1 cellular context compared by ENCODE assay signal in the genomic region with DNA sequence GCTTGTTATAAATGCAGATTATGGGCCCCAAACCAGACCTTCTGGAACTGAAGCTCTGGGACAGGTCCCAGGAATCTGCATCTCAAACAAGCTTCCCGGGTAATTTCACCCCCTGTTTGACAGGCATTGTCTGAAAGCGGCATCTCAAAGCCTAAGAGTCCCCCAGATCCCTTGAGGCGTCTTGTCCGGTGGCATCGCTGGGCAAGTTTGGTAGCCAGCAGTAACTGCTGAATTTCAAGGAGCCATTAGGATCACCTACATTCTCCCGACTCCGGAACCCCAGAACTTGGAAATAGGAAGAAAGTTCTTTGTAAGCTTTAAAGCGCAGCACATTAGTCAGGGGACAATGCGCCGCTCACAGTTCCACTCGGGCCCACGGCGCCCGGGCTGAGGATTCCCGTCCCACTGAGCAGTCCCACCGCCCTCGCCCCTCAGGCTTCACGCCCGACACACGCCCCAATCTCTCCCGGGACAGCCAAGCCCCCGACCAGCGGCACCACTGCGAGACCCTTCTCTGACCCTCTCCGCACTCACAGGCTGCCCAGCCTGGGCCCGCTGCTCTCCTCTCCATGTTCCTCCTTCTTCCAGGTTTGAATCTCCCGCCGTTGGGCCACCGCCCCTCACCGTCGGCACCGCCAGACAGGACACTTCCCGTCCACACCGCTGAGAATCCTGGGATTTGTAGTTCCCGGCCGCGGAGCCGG.
TF ChIP-seq lines count a peak whose summit lies in the region.

A gene with protein sequence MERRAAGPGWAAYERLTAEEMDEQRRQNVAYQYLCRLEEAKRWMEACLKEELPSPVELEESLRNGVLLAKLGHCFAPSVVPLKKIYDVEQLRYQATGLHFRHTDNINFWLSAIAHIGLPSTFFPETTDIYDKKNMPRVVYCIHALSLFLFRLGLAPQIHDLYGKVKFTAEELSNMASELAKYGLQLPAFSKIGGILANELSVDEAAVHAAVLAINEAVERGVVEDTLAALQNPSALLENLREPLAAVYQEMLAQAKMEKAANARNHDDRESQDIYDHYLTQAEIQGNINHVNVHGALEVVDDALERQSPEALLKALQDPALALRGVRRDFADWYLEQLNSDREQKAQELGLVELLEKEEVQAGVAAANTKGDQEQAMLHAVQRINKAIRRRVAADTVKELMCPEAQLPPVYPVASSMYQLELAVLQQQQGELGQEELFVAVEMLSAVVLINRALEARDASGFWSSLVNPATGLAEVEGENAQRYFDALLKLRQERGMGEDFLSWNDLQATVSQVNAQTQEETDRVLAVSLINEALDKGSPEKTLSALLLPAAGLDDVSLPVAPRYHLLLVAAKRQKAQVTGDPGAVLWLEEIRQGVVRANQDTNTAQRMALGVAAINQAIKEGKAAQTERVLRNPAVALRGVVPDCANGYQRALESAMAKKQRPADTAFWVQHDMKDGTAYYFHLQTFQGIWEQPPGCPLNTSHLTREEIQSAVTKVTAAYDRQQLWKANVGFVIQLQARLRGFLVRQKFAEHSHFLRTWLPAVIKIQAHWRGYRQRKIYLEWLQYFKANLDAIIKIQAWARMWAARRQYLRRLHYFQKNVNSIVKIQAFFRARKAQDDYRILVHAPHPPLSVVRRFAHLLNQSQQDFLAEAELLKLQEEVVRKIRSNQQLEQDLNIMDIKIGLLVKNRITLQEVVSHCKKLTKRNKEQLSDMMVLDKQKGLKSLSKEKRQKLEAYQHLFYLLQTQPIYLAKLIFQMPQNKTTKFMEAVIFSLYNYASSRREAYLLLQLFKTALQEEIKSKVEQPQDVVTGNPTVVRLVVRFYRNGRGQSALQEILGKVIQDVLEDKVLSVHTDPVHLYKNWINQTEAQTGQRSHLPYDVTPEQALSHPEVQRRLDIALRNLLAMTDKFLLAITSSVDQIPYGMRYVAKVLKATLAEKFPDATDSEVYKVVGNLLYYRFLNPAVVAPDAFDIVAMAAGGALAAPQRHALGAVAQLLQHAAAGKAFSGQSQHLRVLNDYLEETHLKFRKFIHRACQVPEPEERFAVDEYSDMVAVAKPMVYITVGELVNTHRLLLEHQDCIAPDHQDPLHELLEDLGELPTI (N-terminal part only) (minus strand): TSS at position 607 of the 704 bp plus-strand sequence. CDS start 36 bp downstream, at position 571.

TF ChIP-seq in K562, 482 proteins besides CTCF, POLR2A, EP300 and RAD21 (continued from another document and continues in another):
- TF ChIP-seq, protein P1, sequence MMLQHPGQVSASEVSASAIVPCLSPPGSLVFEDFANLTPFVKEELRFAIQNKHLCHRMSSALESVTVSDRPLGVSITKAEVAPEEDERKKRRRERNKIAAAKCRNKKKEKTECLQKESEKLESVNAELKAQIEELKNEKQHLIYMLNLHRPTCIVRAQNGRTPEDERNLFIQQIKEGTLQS (IDR thresholded peaks at IDR 0.05), result no peak
- TF ChIP-seq, protein P1 (CRISPR knock-in tag; conservative IDR thresholded peaks at IDR 0.05), result no peak
- TF ChIP-seq SAP30 (IDR thresholded peaks at IDR 0.05; ENCODE audit: borderline replicate concordance, insufficient read depth, low read depth, low read length, poor library complexity, severe bottlenecking) (peak; percentile 100), CREM (IDR thresholded peaks at IDR 0.05; ENCODE audit: low read depth) (peak; percentile 88), SP1 (CRISPR knock-in tag; IDR thresholded peaks at IDR 0.05) (peak; percentile 75), TFAM (CRISPR knock-in tag; conservative IDR thresholded peaks at IDR 0.05) (no peak), ZNF586 (CRISPR knock-in tag; conservative IDR thresholded peaks at IDR 0.05) (no peak), BMI1 (IDR thresholded peaks at IDR 0.05; ENCODE audit: low read length) (no peak), CBFB (CRISPR knock-in tag; IDR thresholded peaks at IDR 0.05) (peak; percentile 33; the same call in 1 of the 2 replicates), ZNF717 (CRISPR knock-in tag; IDR thresholded peaks at IDR 0.05) (no peak), XRCC4 (IDR thresholded peaks at IDR 0.05; ENCODE audit: extremely low read depth, insufficient read depth, insufficient read length) (no peak), NCOR1 (IDR thresholded peaks at IDR 0.05) (no peak), FOS (IDR thresholded peaks at IDR 0.05; ENCODE audit: extremely low read depth, insufficient read length) (no peak), MCM5 (IDR thresholded peaks at IDR 0.05; ENCODE audit: low read depth) (no peak), NEUROD1 (IDR thresholded peaks at IDR 0.05; ENCODE audit: borderline replicate concordance, low read depth, low read length, partially characterized antibody) (peak; percentile 37), ESRRB (CRISPR knock-in tag; IDR thresholded peaks at IDR 0.05; ENCODE audit: borderline replicate concordance) (no peak)
- TF ChIP-seq, protein P2, sequence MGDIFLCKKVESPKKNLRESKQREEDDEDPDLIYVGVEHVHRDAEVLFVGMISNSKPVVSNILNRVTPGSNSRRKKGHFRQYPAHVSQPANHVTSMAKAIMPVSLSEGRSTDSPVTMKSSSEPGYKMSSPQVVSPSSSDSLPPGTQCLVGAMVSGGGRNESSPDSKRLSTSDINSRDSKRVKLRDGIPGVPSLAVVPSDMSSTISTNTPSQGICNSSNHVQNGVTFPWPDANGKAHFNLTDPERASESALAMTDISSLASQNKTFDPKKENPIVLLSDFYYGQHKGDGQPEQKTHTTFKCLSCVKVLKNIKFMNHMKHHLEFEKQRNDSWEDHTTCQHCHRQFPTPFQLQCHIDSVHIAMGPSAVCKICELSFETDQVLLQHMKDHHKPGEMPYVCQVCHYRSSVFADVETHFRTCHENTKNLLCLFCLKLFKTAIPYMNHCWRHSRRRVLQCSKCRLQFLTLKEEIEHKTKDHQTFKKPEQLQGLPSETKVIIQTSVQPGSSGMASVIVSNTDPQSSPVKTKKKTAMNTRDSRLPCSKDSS (IDR thresholded peaks at IDR 0.05; ENCODE audit: low read depth, partially characterized antibody), result no peak
- TF ChIP-seq, protein P3, sequence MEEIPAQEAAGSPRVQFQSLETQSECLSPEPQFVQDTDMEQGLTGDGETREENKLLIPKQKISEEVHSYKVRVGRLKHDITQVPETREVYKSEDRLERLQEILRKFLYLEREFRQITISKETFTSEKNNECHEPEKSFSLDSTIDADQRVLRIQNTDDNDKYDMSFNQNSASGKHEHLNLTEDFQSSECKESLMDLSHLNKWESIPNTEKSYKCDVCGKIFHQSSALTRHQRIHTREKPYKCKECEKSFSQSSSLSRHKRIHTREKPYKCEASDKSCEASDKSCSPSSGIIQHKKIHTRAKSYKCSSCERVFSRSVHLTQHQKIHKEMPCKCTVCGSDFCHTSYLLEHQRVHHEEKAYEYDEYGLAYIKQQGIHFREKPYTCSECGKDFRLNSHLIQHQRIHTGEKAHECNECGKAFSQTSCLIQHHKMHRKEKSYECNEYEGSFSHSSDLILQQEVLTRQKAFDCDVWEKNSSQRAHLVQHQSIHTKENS (CRISPR knock-in tag; IDR thresholded peaks at IDR 0.05), result no peak
- TF ChIP-seq, protein P4, sequence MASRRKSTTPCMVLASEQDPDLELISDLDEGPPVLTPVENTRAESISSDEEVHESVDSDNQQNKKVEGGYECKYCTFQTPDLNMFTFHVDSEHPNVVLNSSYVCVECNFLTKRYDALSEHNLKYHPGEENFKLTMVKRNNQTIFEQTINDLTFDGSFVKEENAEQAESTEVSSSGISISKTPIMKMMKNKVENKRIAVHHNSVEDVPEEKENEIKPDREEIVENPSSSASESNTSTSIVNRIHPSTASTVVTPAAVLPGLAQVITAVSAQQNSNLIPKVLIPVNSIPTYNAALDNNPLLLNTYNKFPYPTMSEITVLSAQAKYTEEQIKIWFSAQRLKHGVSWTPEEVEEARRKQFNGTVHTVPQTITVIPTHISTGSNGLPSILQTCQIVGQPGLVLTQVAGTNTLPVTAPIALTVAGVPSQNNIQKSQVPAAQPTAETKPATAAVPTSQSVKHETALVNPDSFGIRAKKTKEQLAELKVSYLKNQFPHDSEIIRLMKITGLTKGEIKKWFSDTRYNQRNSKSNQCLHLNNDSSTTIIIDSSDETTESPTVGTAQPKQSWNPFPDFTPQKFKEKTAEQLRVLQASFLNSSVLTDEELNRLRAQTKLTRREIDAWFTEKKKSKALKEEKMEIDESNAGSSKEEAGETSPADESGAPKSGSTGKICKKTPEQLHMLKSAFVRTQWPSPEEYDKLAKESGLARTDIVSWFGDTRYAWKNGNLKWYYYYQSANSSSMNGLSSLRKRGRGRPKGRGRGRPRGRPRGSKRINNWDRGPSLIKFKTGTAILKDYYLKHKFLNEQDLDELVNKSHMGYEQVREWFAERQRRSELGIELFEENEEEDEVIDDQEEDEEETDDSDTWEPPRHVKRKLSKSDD (conservative IDR thresholded peaks at IDR 0.05; ENCODE audit: low read length), result no peak
- TF ChIP-seq, protein P5, sequence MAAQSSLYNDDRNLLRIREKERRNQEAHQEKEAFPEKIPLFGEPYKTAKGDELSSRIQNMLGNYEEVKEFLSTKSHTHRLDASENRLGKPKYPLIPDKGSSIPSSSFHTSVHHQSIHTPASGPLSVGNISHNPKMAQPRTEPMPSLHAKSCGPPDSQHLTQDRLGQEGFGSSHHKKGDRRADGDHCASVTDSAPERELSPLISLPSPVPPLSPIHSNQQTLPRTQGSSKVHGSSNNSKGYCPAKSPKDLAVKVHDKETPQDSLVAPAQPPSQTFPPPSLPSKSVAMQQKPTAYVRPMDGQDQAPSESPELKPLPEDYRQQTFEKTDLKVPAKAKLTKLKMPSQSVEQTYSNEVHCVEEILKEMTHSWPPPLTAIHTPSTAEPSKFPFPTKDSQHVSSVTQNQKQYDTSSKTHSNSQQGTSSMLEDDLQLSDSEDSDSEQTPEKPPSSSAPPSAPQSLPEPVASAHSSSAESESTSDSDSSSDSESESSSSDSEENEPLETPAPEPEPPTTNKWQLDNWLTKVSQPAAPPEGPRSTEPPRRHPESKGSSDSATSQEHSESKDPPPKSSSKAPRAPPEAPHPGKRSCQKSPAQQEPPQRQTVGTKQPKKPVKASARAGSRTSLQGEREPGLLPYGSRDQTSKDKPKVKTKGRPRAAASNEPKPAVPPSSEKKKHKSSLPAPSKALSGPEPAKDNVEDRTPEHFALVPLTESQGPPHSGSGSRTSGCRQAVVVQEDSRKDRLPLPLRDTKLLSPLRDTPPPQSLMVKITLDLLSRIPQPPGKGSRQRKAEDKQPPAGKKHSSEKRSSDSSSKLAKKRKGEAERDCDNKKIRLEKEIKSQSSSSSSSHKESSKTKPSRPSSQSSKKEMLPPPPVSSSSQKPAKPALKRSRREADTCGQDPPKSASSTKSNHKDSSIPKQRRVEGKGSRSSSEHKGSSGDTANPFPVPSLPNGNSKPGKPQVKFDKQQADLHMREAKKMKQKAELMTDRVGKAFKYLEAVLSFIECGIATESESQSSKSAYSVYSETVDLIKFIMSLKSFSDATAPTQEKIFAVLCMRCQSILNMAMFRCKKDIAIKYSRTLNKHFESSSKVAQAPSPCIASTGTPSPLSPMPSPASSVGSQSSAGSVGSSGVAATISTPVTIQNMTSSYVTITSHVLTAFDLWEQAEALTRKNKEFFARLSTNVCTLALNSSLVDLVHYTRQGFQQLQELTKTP (IDR thresholded peaks at IDR 0.05; ENCODE audit: low read depth in 1 of 2, partially characterized antibody in 2 of 2), result peak in 1 of 2 experiments; percentile 84
- TF ChIP-seq, protein P6, sequence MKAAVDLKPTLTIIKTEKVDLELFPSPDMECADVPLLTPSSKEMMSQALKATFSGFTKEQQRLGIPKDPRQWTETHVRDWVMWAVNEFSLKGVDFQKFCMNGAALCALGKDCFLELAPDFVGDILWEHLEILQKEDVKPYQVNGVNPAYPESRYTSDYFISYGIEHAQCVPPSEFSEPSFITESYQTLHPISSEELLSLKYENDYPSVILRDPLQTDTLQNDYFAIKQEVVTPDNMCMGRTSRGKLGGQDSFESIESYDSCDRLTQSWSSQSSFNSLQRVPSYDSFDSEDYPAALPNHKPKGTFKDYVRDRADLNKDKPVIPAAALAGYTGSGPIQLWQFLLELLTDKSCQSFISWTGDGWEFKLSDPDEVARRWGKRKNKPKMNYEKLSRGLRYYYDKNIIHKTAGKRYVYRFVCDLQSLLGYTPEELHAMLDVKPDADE (conservative IDR thresholded peaks at IDR 0.05; ENCODE audit: control insufficient read depth, low read depth, low read length), result peak; percentile 97
- TF ChIP-seq, protein P7, sequence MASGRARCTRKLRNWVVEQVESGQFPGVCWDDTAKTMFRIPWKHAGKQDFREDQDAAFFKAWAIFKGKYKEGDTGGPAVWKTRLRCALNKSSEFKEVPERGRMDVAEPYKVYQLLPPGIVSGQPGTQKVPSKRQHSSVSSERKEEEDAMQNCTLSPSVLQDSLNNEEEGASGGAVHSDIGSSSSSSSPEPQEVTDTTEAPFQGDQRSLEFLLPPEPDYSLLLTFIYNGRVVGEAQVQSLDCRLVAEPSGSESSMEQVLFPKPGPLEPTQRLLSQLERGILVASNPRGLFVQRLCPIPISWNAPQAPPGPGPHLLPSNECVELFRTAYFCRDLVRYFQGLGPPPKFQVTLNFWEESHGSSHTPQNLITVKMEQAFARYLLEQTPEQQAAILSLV (tag; IDR thresholded peaks at IDR 0.05), result no peak
- TF ChIP-seq, protein P8, sequence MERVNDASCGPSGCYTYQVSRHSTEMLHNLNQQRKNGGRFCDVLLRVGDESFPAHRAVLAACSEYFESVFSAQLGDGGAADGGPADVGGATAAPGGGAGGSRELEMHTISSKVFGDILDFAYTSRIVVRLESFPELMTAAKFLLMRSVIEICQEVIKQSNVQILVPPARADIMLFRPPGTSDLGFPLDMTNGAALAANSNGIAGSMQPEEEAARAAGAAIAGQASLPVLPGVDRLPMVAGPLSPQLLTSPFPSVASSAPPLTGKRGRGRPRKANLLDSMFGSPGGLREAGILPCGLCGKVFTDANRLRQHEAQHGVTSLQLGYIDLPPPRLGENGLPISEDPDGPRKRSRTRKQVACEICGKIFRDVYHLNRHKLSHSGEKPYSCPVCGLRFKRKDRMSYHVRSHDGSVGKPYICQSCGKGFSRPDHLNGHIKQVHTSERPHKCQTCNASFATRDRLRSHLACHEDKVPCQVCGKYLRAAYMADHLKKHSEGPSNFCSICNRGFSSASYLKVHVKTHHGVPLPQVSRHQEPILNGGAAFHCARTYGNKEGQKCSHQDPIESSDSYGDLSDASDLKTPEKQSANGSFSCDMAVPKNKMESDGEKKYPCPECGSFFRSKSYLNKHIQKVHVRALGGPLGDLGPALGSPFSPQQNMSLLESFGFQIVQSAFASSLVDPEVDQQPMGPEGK (CRISPR knock-in tag; IDR thresholded peaks at IDR 0.05; ENCODE audit: borderline replicate concordance), result no peak
- TF ChIP-seq, protein P9, sequence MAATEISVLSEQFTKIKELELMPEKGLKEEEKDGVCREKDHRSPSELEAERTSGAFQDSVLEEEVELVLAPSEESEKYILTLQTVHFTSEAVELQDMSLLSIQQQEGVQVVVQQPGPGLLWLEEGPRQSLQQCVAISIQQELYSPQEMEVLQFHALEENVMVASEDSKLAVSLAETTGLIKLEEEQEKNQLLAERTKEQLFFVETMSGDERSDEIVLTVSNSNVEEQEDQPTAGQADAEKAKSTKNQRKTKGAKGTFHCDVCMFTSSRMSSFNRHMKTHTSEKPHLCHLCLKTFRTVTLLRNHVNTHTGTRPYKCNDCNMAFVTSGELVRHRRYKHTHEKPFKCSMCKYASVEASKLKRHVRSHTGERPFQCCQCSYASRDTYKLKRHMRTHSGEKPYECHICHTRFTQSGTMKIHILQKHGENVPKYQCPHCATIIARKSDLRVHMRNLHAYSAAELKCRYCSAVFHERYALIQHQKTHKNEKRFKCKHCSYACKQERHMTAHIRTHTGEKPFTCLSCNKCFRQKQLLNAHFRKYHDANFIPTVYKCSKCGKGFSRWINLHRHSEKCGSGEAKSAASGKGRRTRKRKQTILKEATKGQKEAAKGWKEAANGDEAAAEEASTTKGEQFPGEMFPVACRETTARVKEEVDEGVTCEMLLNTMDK (IDR thresholded peaks at IDR 0.05; ENCODE audit: borderline replicate concordance, insufficient read depth, low read depth, low read length, poor library complexity, severe bottlenecking), result no peak
